1 cellular context compared by ENCODE assay signal in genomic region chr6:37169458-37170272, GRCh38.
A peak's percentile ranks its signal among the peaks of the same experiment; 100 is the strongest.
TF ChIP-seq lines count a peak whose summit lies in the region.

PIM1 (plus strand) TSS chr6:37170152; CDS start chr6:37170576, 424 bp downstream.

TF ChIP-seq in K562, 482 proteins besides CTCF, POLR2A, EP300 and RAD21 (continued from another document and continues in another):
- TF ChIP-seq E2F1 (CRISPR knock-in tag; IDR thresholded peaks at IDR 0.05) (peak; percentile 98), BRCA1 (IDR thresholded peaks at IDR 0.05) (no peak), BRCA1 (CRISPR knock-in tag; IDR thresholded peaks at IDR 0.05) (peak; percentile 7; the same call in 1 of the 2 replicates), SOX6 (IDR thresholded peaks at IDR 0.05) (peak; percentile 30; the same call in 1 of the 2 replicates), PREB (CRISPR knock-in tag; IDR thresholded peaks at IDR 0.05) (0 out of 2 replicates have a peak, but pooled peaks have one; percentile 54), ZNF318 (IDR thresholded peaks at IDR 0.05; ENCODE audit: borderline replicate concordance in 1 of 2, low read depth in 1 of 2) (no peak), RBBP5 (IDR thresholded peaks at IDR 0.05; ENCODE audit: borderline replicate concordance, insufficient read depth, low read length, poor library complexity, severe bottlenecking) (peak; percentile 67), ATF2 (CRISPR knock-in tag; IDR thresholded peaks at IDR 0.05) (no peak), CHD2 (IDR thresholded peaks at IDR 0.05; ENCODE audit: low read depth, low read length) (peak; percentile 73; the same call in 1 of the 2 replicates), ZBTB1 (CRISPR knock-in tag; IDR thresholded peaks at IDR 0.05; ENCODE audit: borderline replicate concordance, low read depth) (peak; percentile 78), NR1H2 (CRISPR knock-in tag; IDR thresholded peaks at IDR 0.05) (0 out of 2 replicates have a peak, but pooled peaks have one; percentile 19), RNF2 (IDR thresholded peaks at IDR 0.05) (peak; percentile 71), CHCHD3 (CRISPR knock-in tag; IDR thresholded peaks at IDR 0.05) (0 out of 2 replicates have a peak, but pooled peaks have one; percentile 21), ZBTB49 (CRISPR knock-in tag; IDR thresholded peaks at IDR 0.05; ENCODE audit: borderline replicate concordance) (peak; percentile 82; the same call in 1 of the 2 replicates), PKNOX1 (IDR thresholded peaks at IDR 0.05) (peak; percentile 26; the same call in 1 of the 2 replicates), YY1 (IDR thresholded peaks at IDR 0.05; ENCODE audit: borderline replicate concordance in 1 of 3, control insufficient read depth in 1 of 3, extremely low read depth in 1 of 3, insufficient read depth in 3 of 3, insufficient read length in 1 of 3, insufficient replicate concordance in 2 of 3, low read depth in 1 of 3, low read length in 2 of 3) (peak in 2 of 3 experiments; percentile 65 to 77), ATF1 (CRISPR knock-in tag; IDR thresholded peaks at IDR 0.05) (peak; percentile 42; the same call in 1 of the 2 replicates), ATF1 (tag; IDR thresholded peaks at IDR 0.05) (peak; percentile 72), CEBPB (tag; IDR thresholded peaks at IDR 0.05) (no peak), ZBTB2 (IDR thresholded peaks at IDR 0.05) (peak; percentile 11; the same call in 1 of the 2 replicates), RB1 (IDR thresholded peaks at IDR 0.05; ENCODE audit: low read depth) (peak; percentile 99), MITF (IDR thresholded peaks at IDR 0.05) (peak; percentile 10; the same call in 1 of the 2 replicates), E2F3 (CRISPR knock-in tag; IDR thresholded peaks at IDR 0.05) (peak; percentile 99), RFX1 (IDR thresholded peaks at IDR 0.05) (no peak), RCOR1 (IDR thresholded peaks at IDR 0.05; ENCODE audit: borderline replicate concordance in 1 of 2, low read depth in 2 of 2, low read length in 2 of 2) (peak in 1 of 2 experiments; percentile 59; a peak in 1 of 4 replicates), THAP12 (CRISPR knock-in tag; IDR thresholded peaks at IDR 0.05) (peak; percentile 61), OTX1 (CRISPR knock-in tag; IDR thresholded peaks at IDR 0.05) (no peak), MEF2D (tag; conservative IDR thresholded peaks at IDR 0.05; ENCODE audit: low read depth) (no peak), SMARCC2 (IDR thresholded peaks at IDR 0.05; ENCODE audit: low read depth) (no peak), NFXL1 (CRISPR knock-in tag; IDR thresholded peaks at IDR 0.05) (no peak), PHB (CRISPR knock-in tag; IDR thresholded peaks at IDR 0.05) (no peak), CBFA2T2 (conservative IDR thresholded peaks at IDR 0.05) (no peak), RBM22 (IDR thresholded peaks at IDR 0.05; ENCODE audit: low read depth, low read length, poor library complexity, severe bottlenecking) (peak; percentile 80), BDP1 (IDR thresholded peaks at IDR 0.05; ENCODE audit: insufficient read depth, insufficient read length) (no peak), STAG1 (CRISPR knock-in tag; IDR thresholded peaks at IDR 0.05; ENCODE audit: borderline replicate concordance) (0 out of 2 replicates have a peak, but pooled peaks have one; percentile 30), PHF8 (IDR thresholded peaks at IDR 0.05; ENCODE audit: borderline replicate concordance, low read length) (peak; percentile 51; the same call in 1 of the 2 replicates), RBM25 (IDR thresholded peaks at IDR 0.05; ENCODE audit: low read depth, low read length, severe bottlenecking) (no peak), SP1 (CRISPR knock-in tag; IDR thresholded peaks at IDR 0.05) (peak; percentile 91), NR2C2 (CRISPR knock-in tag; IDR thresholded peaks at IDR 0.05) (no peak), NR2C2 (tag; IDR thresholded peaks at IDR 0.05) (peak; percentile 66)
